In genomic region chr12:116717466-116718457, GRCh38 we compare ENCODE assay signal across 11 cellular contexts. TPM values are rescaled to one million over a fixed set of nuclear protein-coding genes. Genes with fewer than 3 reads are reported as not detected.
A peak's percentile ranks its signal among the peaks of the same experiment; 100 is the strongest.
DNase-seq lines count a peak whose midpoint lies in the region; ATAC-seq, FAIRE-seq and TF ChIP-seq lines count a peak whose summit lies in the region.
"Had no signal": no experiment of that assay in that cellular context is flagged by ENCODE, and none has a peak within 500 bp of the region (broad histone marks: within the 10 kb centered on the region; RNA-seq: fewer than 3 reads in every experiment).

No MANE protein-coding gene starts in this region.

- H3K4me3 ChIP-seq in astrocyte (ENCODE audit: insufficient read depth, low read depth, low read length): peak overlapping the region; percentile 13

- intact Hi-C loops in left ventricle myocardium superior (cut with micrococcal nuclease): loop anchor here (10.0 kb wide), 1 partner anchor 407 kb away; no protein-coding TSS in a partner anchor

- FAIRE-seq in astrocyte (lab: Jason Lieb, UNC): no peak
- FAIRE-seq: GM19239 had no signal

- ATAC-seq in left ventricle myocardium superior: peak; percentile 85
- ATAC-seq in GM18867 (IDR thresholded peaks at IDR 0.05; ENCODE audit: unreplicated experiment): no peak
- no peak for ATAC-seq in HG03045 (IDR thresholded peaks at IDR 0.05; ENCODE audit: unreplicated experiment)

- peaks cover 32% of the 10 kb centered on the region for H3K4me1 ChIP-seq in astrocyte (ENCODE audit: insufficient read depth, low read length)

- peaks cover 14% of the 10 kb centered on the region for H3K4me1 Mint-ChIP-seq in astrocyte (ENCODE audit: low read depth, unreplicated experiment)

- no peak overlapping the region for H3K4me3 Mint-ChIP-seq in astrocyte (ENCODE audit: unreplicated experiment)
- H3K4me3 Mint-ChIP-seq: activated naive CD8-positive, alpha-beta T cell treated with anti-CD3 and anti-CD28 coated beads, Interleukin-2, amount 10 ng/mL, durations not matched to agents 7 days and 5 days had no signal

- TF ChIP-seq CTCF in astrocyte (IDR thresholded peaks at IDR 0.05; ENCODE audit: insufficient read depth, low read depth, low read length): no peak

- H3K79me2 ChIP-seq in astrocyte (ENCODE audit: insufficient read depth, low read length): no peaks in the 10 kb centered on the region

- H3K9me3 Mint-ChIP-seq in astrocyte (ENCODE audit: unreplicated experiment): no peaks in the 10 kb centered on the region
- H3K9me3 Mint-ChIP-seq: activated naive CD8-positive, alpha-beta T cell treated with anti-CD3 and anti-CD28 coated beads, Interleukin-2, amount 10 ng/mL, durations not matched to agents 7 days and 5 days had no signal

- DNase-seq in DMS79 (lab: John Stamatoyannopoulos, UW) (peak; percentile 73), astrocyte (ENCODE audit: low read depth) (peak; percentile 71), left ventricle myocardium superior (peak; percentile 81), renal cortical epithelial cell (ENCODE audit: low read depth) (peak; percentile 31), SIG-M5 (lab: John Stamatoyannopoulos, UW) (no peak), CD1c-positive myeloid dendritic cell (ENCODE audit: extremely low spot score) (no peak)
- DNase-seq: activated naive CD8-positive, alpha-beta T cell treated with anti-CD3 and anti-CD28 coated beads, Interleukin-2, amount 10 ng/mL, durations not matched to agents 7 days and 5 days; NCI-H1105 treated with DMSO at 0.1 percent for 48 hours had no signal

- H2AFZ ChIP-seq in astrocyte (ENCODE audit: low read depth, low read length): peak overlapping the region; percentile 19

- H3K9me3 ChIP-seq in astrocyte (ENCODE audit: insufficient read depth, low read depth, low read length): no peaks in the 10 kb centered on the region

- no peaks in the 10 kb centered on the region for H3K27me3 ChIP-seq in astrocyte (ENCODE audit: insufficient read depth, low read length)

- peak overlapping the region; percentile 81 for H3K4me2 ChIP-seq in astrocyte (ENCODE audit: low read length)

- H3K27ac Mint-ChIP-seq in astrocyte (ENCODE audit: unreplicated experiment): no peak overlapping the region
- H3K27ac Mint-ChIP-seq: activated naive CD8-positive, alpha-beta T cell treated with anti-CD3 and anti-CD28 coated beads, Interleukin-2, amount 10 ng/mL, durations not matched to agents 7 days and 5 days had no signal

- H3K27me3 Mint-ChIP-seq in astrocyte (ENCODE audit: low read depth, unreplicated experiment): no peaks in the 10 kb centered on the region
- H3K27me3 Mint-ChIP-seq: activated naive CD8-positive, alpha-beta T cell treated with anti-CD3 and anti-CD28 coated beads, Interleukin-2, amount 10 ng/mL, durations not matched to agents 7 days and 5 days had no signal

- H3K36me3 ChIP-seq in astrocyte (ENCODE audit: insufficient read depth, low read length): peaks cover 8% of the 10 kb centered on the region

- H4K20me1 ChIP-seq in astrocyte (ENCODE audit: insufficient read depth, low read length): peaks cover 50% of the 10 kb centered on the region

- H3K9ac ChIP-seq in astrocyte (ENCODE audit: low read length): peak overlapping the region; percentile 27

- no peak overlapping the region for H3K27ac ChIP-seq in astrocyte (ENCODE audit: low read depth, low read length)

- H3K36me3 Mint-ChIP-seq in astrocyte (ENCODE audit: low read depth, unreplicated experiment): peaks cover 22% of the 10 kb centered on the region

RNA-seq across cellular contexts. Expression of gene SPRING1, which starts 20.1 kb away (rescaled TPM):
- total RNA-seq in astrocyte: 50.0 and 54.2 TPM in 2 replicates
- total RNA-seq in left ventricle myocardium superior: 9.2 TPM
- total RNA-seq in renal cortical epithelial cell: 61.5 and 71.9 TPM in 2 replicates

RNA-seq across cellular contexts. Expression of gene RNFT2, which starts 20.4 kb away (rescaled TPM):
- 5.5 and 8.9 TPM in 2 replicates for total RNA-seq in astrocyte
- total RNA-seq in left ventricle myocardium superior: 0.45 TPM
- 2.3 and 5.6 TPM in 2 replicates for total RNA-seq in renal cortical epithelial cell

Comparison
In these comparisons a context has a peak if more than half of its experiments do, and no peak if none do; other contexts are left out.
1. DNase-seq: peak in DMS79 (single experiment), astrocyte (single experiment), left ventricle myocardium superior (single experiment) and renal cortical epithelial cell (single experiment); none in SIG-M5 (single experiment) and CD1c-positive myeloid dendritic cell (single experiment).